In the genomic region with DNA sequence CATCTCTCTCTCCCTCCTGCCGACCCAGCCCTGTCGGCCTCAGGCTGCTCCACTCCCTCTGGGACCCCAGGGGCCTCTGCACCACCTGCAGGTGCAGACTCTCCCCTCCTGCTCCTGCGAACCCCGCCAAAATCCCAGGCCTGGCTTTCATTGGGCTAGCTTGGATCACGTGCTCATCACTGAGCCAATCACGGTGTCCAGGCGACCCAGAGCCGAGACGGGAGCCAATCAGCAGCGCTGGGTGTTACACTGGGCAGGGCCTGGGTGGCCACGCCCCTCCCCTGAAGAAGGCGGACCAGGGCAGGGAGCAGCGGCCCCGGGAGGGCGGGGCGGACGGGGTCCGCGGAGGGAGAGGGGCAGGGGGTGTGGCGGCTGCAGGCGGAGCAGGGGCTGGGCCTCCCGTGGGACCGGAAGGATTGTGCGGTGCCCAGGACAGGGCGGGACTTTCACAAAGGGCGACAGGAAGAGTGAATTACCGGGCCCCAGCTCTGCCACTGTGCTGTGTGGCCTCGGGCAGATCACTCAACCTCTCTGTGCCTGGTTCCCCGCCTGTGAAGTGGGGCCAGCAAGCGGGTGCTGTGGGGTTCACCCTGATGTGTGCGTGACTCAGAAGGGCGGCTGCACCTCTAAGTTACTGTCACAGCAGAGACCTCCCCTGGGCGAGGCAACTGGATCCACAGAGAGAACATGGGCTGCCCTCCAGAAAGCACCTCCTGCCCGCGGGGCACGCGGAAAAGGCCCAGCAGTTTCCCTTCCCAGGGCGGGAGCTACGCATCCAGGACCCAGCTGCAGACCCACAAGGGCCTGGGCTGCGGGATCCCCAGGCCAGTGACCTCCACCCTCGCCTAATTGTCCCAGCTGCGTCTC, we compare ENCODE assay signal across 13 cellular contexts.
A peak's percentile ranks its signal among the peaks of the same experiment; 100 is the strongest.
DNase-seq lines count a peak whose midpoint lies in the region; ATAC-seq and TF ChIP-seq lines count a peak whose summit lies in the region.
"Had no signal": no experiment of that assay in that cellular context is flagged by ENCODE, and none has a peak within 500 bp of the region (broad histone marks: within the 10 kb centered on the region; RNA-seq: fewer than 3 reads in every experiment).

No MANE protein-coding gene starts in this region.

- H3K27me3 ChIP-seq in Panc1 (ENCODE audit: control insufficient read depth, insufficient read depth, low read length): no peaks in the 10 kb centered on the region
- peaks cover 6% of the 10 kb centered on the region for H3K27me3 ChIP-seq in thymus (ENCODE audit: control insufficient read depth, insufficient read depth)
- no peaks in the 10 kb centered on the region for H3K27me3 ChIP-seq in prostate gland (replicated peaks; ENCODE audit: insufficient read depth)

- H3K36me3 ChIP-seq in Panc1 (ENCODE audit: control insufficient read depth, insufficient read depth, low read length): no peaks in the 10 kb centered on the region
- H3K36me3 ChIP-seq in thymus (ENCODE audit: control insufficient read depth, insufficient read depth): no peaks in the 10 kb centered on the region
- no peaks in the 10 kb centered on the region for H3K36me3 ChIP-seq in prostate gland
- H3K36me3 ChIP-seq: stomach had no signal

- peak; percentile 32; the same call in 1 of the 2 replicates for ATAC-seq in Panc1
- ATAC-seq in esophagus mucosa: peak; percentile 77
- ATAC-seq in HG03196 (IDR thresholded peaks at IDR 0.05; ENCODE audit: unreplicated experiment): no peak

- WGBS in thymus: 93% methylated on average over 42 of the region's 42 CpGs
- 66% methylated on average over 42 of the region's 42 CpGs for WGBS in prostate gland

- in situ Hi-C loops in Panc1 (cut with HindIII; ENCODE audit: low pct_unique_long_range_greater_than_20kb, low sequenced_read_pairs): no loop called here

- TF ChIP-seq CTCF in Panc1 (IDR thresholded peaks at IDR 0.05): no peak
- TF ChIP-seq CTCF in prostate gland (IDR thresholded peaks at IDR 0.05): no peak

- POLR2A ChIA-PET in Panc1 (lab: Charles Lee): no interaction called here

- no peaks in the 10 kb centered on the region; the same call in 1 of the 2 replicates for H3K4me1 ChIP-seq in Panc1 (ENCODE audit: control insufficient read depth, insufficient read depth, low read length)
- H3K4me1 ChIP-seq in thymus (ENCODE audit: control insufficient read depth, insufficient read depth, low read length): no peaks in the 10 kb centered on the region
- H3K4me1 ChIP-seq in prostate gland (replicated peaks): no peaks in the 10 kb centered on the region

- H3K27ac ChIP-seq in Panc1 (ENCODE audit: low read length) (no peak overlapping the region), thymus (ENCODE audit: low read depth) (peak overlapping the region; percentile 2), prostate gland (no peak overlapping the region)
- H3K27ac ChIP-seq: stomach had no signal

- H3K4me3 ChIP-seq in Panc1 (ENCODE audit: low read depth in 2 of 2, low read length in 2 of 2) (no peak overlapping the region), thymus (ENCODE audit: low read length) (no peak overlapping the region), prostate gland (no peak overlapping the region)
- H3K4me3 ChIP-seq: stomach had no signal

- no TSS peak for BruUV-seq in Panc1 (replicated peaks; lab: Mats Ljungman, UMichigan)

- peak; percentile 35 for DNase-seq in stimulated activated CD4-positive, alpha-beta T cell treated with anti-CD3 and anti-CD28 coated beads, Interleukin-15, amount 100 ng/mL, for 24 hours
- no peak for DNase-seq in stimulated activated CD4-positive, alpha-beta T cell treated with anti-CD3 and anti-CD28 coated beads, Interleukin-4, amount 100 ng/mL, for 24 hours
- DNase-seq in Panc1 (ENCODE audit: low read depth, low spot score): no peak
- no peak for DNase-seq in prostate gland (ENCODE audit: low spot score)
- no peak for DNase-seq in NCI-H1048 (lab: John Stamatoyannopoulos, UW)
- DNase-seq: activated CD4-positive, alpha-beta memory T cell treated with anti-CD3 and anti-CD28 coated beads, Interleukin-2, amount 10 ng/mL, durations not matched to agents 7 days and 5 days; naive thymus-derived CD8-positive, alpha-beta T cell; NCI-H2029 treated with DMSO at 0.1 percent for 48 hours; SIG-M5; stomach had no signal

- intact Hi-C loops in Panc1 (cut with micrococcal nuclease; ENCODE audit: unreplicated experiment) (no loop called here), prostate gland (cut with DNase I) (no loop called here)

- no peak for TF ChIP-seq POLR2A in prostate gland (IDR thresholded peaks at IDR 0.05)

- CTCF ChIA-PET in Panc1 (lab: Charles Lee): no interaction called here

- H3K9me3 ChIP-seq in Panc1 (ENCODE audit: control insufficient read depth, insufficient read depth, low read depth, low read length) (no peaks in the 10 kb centered on the region), thymus (ENCODE audit: control insufficient read depth) (peaks cover 1% of the 10 kb centered on the region), prostate gland (no peaks in the 10 kb centered on the region)
